25 cellular contexts compared by ENCODE assay signal in genomic region chr2:58851598-58851997, GRCh38.
"Had no signal": no experiment of that assay in that cellular context is flagged by ENCODE, and none has a peak within 500 bp of the region (broad histone marks: within the 10 kb centered on the region; RNA-seq: fewer than 3 reads in every experiment).

No MANE protein-coding gene starts in this region.

- DNase-seq: activated CD4-positive, alpha-beta T cell treated with anti-CD3 and anti-CD28 coated beads, Interleukin-2, amount 10 ng/mL, durations not matched to agents 7 days and 5 days; activated CD4-positive, CD25-positive, alpha-beta regulatory T cell treated with anti-CD3 and anti-CD28 coated beads, Interleukin-2, amount 50 U/mL, for 72 hours; activated CD8-positive, alpha-beta memory T cell treated with anti-CD3 and anti-CD28 coated beads, Interleukin-2, amount 10 ng/mL, durations not matched to agents 7 days and 5 days; activated CD8-positive, alpha-beta T cell treated with anti-CD3 and anti-CD28 coated beads for 36 hours; activated effector memory CD4-positive, alpha-beta T cell treated with anti-CD3 and anti-CD28 coated beads, Interleukin-2, amount 50 U/mL, for 16 hours; activated naive CD4-positive, alpha-beta T cell treated with anti-CD3 and anti-CD28 coated beads, Interleukin-2, amount 10 ng/mL, durations not matched to agents 7 days and 5 days; activated naive CD8-positive, alpha-beta T cell treated with anti-CD3 and anti-CD28 coated beads, Interleukin-2, amount 50 U/mL, for 24 hours; activated T-cell treated with anti-CD3 and anti-CD28 coated beads for 4 hours; hypothalamus; right cardiac atrium; stimulated activated CD4-positive, alpha-beta T cell treated with anti-CD3 and anti-CD28 coated beads, Interleukin-1b, Interleukin-23, amount 100 ng/mL, for 48 hours; substantia nigra; thyroid gland; upper lobe of right lung; WERI-Rb-1 had no signal

- H3K4me1 Mint-ChIP-seq: activated CD4-positive, alpha-beta T cell treated with anti-CD3 and anti-CD28 coated beads, Interleukin-2, amount 10 ng/mL, durations not matched to agents 7 days and 5 days; activated CD8-positive, alpha-beta memory T cell treated with anti-CD3 and anti-CD28 coated beads, Interleukin-2, amount 10 ng/mL, durations not matched to agents 7 days and 5 days; activated naive CD4-positive, alpha-beta T cell treated with anti-CD3 and anti-CD28 coated beads, Interleukin-2, amount 10 ng/mL, durations not matched to agents 7 days and 5 days; activated naive CD8-positive, alpha-beta T cell treated with anti-CD3 and anti-CD28 coated beads, Interleukin-2, amount 50 U/mL, for 24 hours; memory B cell had no signal

- H3K4me3 Mint-ChIP-seq: activated CD4-positive, alpha-beta T cell treated with anti-CD3 and anti-CD28 coated beads, Interleukin-2, amount 10 ng/mL, durations not matched to agents 7 days and 5 days; activated CD8-positive, alpha-beta memory T cell treated with anti-CD3 and anti-CD28 coated beads, Interleukin-2, amount 10 ng/mL, durations not matched to agents 7 days and 5 days; activated CD8-positive, alpha-beta T cell treated with anti-CD3 and anti-CD28 coated beads for 36 hours; activated naive CD4-positive, alpha-beta T cell treated with anti-CD3 and anti-CD28 coated beads, Interleukin-2, amount 10 ng/mL, durations not matched to agents 7 days and 5 days; activated naive CD8-positive, alpha-beta T cell treated with anti-CD3 and anti-CD28 coated beads, Interleukin-2, amount 50 U/mL, for 24 hours; brain; memory B cell; natural killer cell treated with Interleukin-12 subunit alpha and Interleukin-12 subunit beta and Interleukin-15 and Interleukin-18, amount 100 ng/mL, for 72 hours; stimulated activated naive CD8-positive, alpha-beta T cell treated with anti-CD3 and anti-CD28 coated beads, Interleukin-15, Interleukin-2, amounts not matched to agents 100 ng/mL and 50 ng/mL, for 24 hours had no signal

- H3K27me3 ChIP-seq: dorsolateral prefrontal cortex, esophagus muscularis mucosa, gastroesophageal sphincter, neutrophil, thyroid gland, upper lobe of right lung had no signal

- H3K4me3 ChIP-seq: dorsolateral prefrontal cortex, esophagus muscularis mucosa, gastroesophageal sphincter, skin epidermis, thyroid gland, upper lobe of right lung had no signal

- H3K27ac ChIP-seq: esophagus muscularis mucosa, gastroesophageal sphincter, neutrophil, parathyroid adenoma, skin epidermis, thyroid gland, upper lobe of right lung, WERI-Rb-1 had no signal

- H3K9me3 ChIP-seq: esophagus muscularis mucosa, gastroesophageal sphincter, neutrophil, thyroid gland, upper lobe of right lung had no signal

- H3K4me1 ChIP-seq: parathyroid adenoma, thyroid gland, upper lobe of right lung had no signal

- H2AFZ ChIP-seq: parathyroid adenoma had no signal

- H3K79me2 ChIP-seq: parathyroid adenoma had no signal

- H3K27me3 Mint-ChIP-seq: activated CD4-positive, alpha-beta T cell treated with anti-CD3 and anti-CD28 coated beads, Interleukin-2, amount 10 ng/mL, durations not matched to agents 7 days and 5 days; activated CD8-positive, alpha-beta memory T cell treated with anti-CD3 and anti-CD28 coated beads, Interleukin-2, amount 10 ng/mL, durations not matched to agents 7 days and 5 days; activated CD8-positive, alpha-beta T cell treated with anti-CD3 and anti-CD28 coated beads for 36 hours; activated naive CD4-positive, alpha-beta T cell treated with anti-CD3 and anti-CD28 coated beads, Interleukin-2, amount 10 ng/mL, durations not matched to agents 7 days and 5 days; activated naive CD8-positive, alpha-beta T cell treated with anti-CD3 and anti-CD28 coated beads, Interleukin-2, amount 50 U/mL, for 24 hours; brain; memory B cell; natural killer cell treated with Interleukin-12 subunit alpha and Interleukin-12 subunit beta and Interleukin-15 and Interleukin-18, amount 100 ng/mL, for 72 hours; stimulated activated naive CD8-positive, alpha-beta T cell treated with anti-CD3 and anti-CD28 coated beads, Interleukin-15, Interleukin-2, amounts not matched to agents 100 ng/mL and 50 ng/mL, for 24 hours had no signal

- H3K9ac ChIP-seq: parathyroid adenoma had no signal

- H3K36me3 ChIP-seq: esophagus muscularis mucosa, gastroesophageal sphincter, neutrophil, thyroid gland, upper lobe of right lung, WERI-Rb-1 had no signal

- H3K36me3 Mint-ChIP-seq: activated CD8-positive, alpha-beta memory T cell treated with anti-CD3 and anti-CD28 coated beads, Interleukin-2, amount 10 ng/mL, durations not matched to agents 7 days and 5 days; activated naive CD4-positive, alpha-beta T cell treated with anti-CD3 and anti-CD28 coated beads, Interleukin-2, amount 10 ng/mL, durations not matched to agents 7 days and 5 days; memory B cell; natural killer cell treated with Interleukin-12 subunit alpha and Interleukin-12 subunit beta and Interleukin-15 and Interleukin-18, amount 100 ng/mL, for 72 hours had no signal

- H3K27ac Mint-ChIP-seq: activated CD4-positive, alpha-beta T cell treated with anti-CD3 and anti-CD28 coated beads, Interleukin-2, amount 10 ng/mL, durations not matched to agents 7 days and 5 days; activated CD8-positive, alpha-beta memory T cell treated with anti-CD3 and anti-CD28 coated beads, Interleukin-2, amount 10 ng/mL, durations not matched to agents 7 days and 5 days; activated CD8-positive, alpha-beta T cell treated with anti-CD3 and anti-CD28 coated beads for 36 hours; activated naive CD4-positive, alpha-beta T cell treated with anti-CD3 and anti-CD28 coated beads, Interleukin-2, amount 10 ng/mL, durations not matched to agents 7 days and 5 days; activated naive CD8-positive, alpha-beta T cell treated with anti-CD3 and anti-CD28 coated beads, Interleukin-2, amount 50 U/mL, for 24 hours; memory B cell; natural killer cell treated with Interleukin-12 subunit alpha and Interleukin-12 subunit beta and Interleukin-15 and Interleukin-18, amount 100 ng/mL, for 72 hours; stimulated activated naive CD8-positive, alpha-beta T cell treated with anti-CD3 and anti-CD28 coated beads, Interleukin-15, Interleukin-2, amounts not matched to agents 100 ng/mL and 50 ng/mL, for 24 hours had no signal

- H3K9me3 Mint-ChIP-seq: activated CD4-positive, alpha-beta T cell treated with anti-CD3 and anti-CD28 coated beads, Interleukin-2, amount 10 ng/mL, durations not matched to agents 7 days and 5 days; activated CD8-positive, alpha-beta T cell treated with anti-CD3 and anti-CD28 coated beads for 36 hours; activated naive CD4-positive, alpha-beta T cell treated with anti-CD3 and anti-CD28 coated beads, Interleukin-2, amount 10 ng/mL, durations not matched to agents 7 days and 5 days; activated naive CD8-positive, alpha-beta T cell treated with anti-CD3 and anti-CD28 coated beads, Interleukin-2, amount 50 U/mL, for 24 hours; memory B cell; natural killer cell treated with Interleukin-12 subunit alpha and Interleukin-12 subunit beta and Interleukin-15 and Interleukin-18, amount 100 ng/mL, for 72 hours; stimulated activated naive CD8-positive, alpha-beta T cell treated with anti-CD3 and anti-CD28 coated beads, Interleukin-15, Interleukin-2, amounts not matched to agents 100 ng/mL and 50 ng/mL, for 24 hours had no signal
